In the genomic region with DNA sequence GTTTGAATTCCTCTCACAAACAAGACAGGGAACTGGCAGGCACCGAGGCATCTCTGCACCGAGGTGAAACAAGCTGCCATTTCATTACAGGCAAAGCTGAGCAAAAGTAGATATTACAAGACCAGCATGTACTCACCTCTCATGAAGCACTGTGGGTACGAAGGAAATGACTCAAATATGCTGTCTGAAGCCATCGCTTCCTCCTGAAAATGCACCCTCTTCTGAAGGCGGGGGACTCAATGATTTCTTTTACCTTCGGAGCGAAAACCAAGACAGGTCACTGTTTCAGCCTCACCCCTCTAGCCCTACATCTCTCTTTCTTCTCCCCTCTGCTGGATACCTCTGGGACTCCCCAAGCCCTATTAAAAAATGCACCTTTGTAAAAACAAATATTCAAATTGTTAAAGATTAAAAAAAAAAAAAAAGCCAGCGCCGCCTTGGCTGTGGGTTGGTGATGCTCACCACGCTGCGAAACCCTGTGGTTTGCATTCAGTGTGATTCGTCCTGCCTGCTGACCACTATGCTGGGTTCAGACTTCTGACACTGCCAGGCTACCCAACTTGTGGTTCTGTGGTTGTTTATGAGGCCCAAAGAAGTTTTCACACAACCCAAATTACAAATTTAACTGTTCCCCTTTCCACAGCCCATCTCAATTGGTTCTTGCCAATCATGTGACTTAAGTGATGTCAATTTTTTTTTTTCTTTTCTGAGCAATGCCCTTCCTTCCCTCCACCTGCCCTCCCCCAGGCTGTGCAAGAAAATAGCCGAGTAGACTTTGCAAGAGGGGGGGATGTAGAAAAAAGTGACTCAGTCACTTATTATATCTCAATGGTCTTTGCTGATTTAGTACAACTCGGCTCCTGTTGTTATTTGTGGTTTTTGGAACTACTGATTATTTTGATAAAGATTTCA, we compare ENCODE assay signal across 8 cellular contexts. TPM values are rescaled to one million over a fixed set of nuclear protein-coding genes. Genes with fewer than 3 reads are reported as not detected.
DNase-seq lines count a peak whose midpoint lies in the region; ATAC-seq and TF ChIP-seq lines count a peak whose summit lies in the region.

RUNX1 (minus strand) TSS at position 597 of the 912 bp plus-strand sequence.

- H3K4me1 Mint-ChIP-seq in chondrocyte (ENCODE audit: low read depth): peaks cover 71% of the 10 kb centered on the region

- peak within 1 kb of the TSS; percentile 78 for H3K14ac ChIP-seq in IMR-90 (replicated peaks; ENCODE audit: low read depth, low read length)

- H4K8ac ChIP-seq in IMR-90 (ENCODE audit: low read depth in 2 of 2, low read length in 2 of 2): peak within 1 kb of the TSS; percentile 48 to 87; a peak in 3 of 4 replicates

- intact Hi-C loops in IMR-90 (cut with micrococcal nuclease): loop anchor here (10.0 kb wide), 3 partner anchors 304 to 566 kb away; no protein-coding TSS in a partner anchor

- no peaks in the 10 kb centered on the region for H3K27me3 Mint-ChIP-seq in chondrocyte (ENCODE audit: low read depth)

- peak within 1 kb of the TSS; percentile 59 for H2AFZ ChIP-seq in IMR-90 (replicated peaks; ENCODE audit: low read length, poor library complexity)

- H3K4me1 ChIP-seq in IMR-90 (ENCODE audit: control insufficient read depth, insufficient read depth, low read length) (peaks cover 31% of the 10 kb centered on the region), mucosa of stomach (ENCODE audit: control insufficient read depth, insufficient read depth, low read length) (peaks cover 40% of the 10 kb centered on the region)

- CTCF ChIA-PET in IMR-90 (lab: Yijun Ruan, JAX): interaction anchor here (0.6 to 1.0 kb wide), 3 partner anchors 67 to 154 kb away, joined by 3 to 4 read pairs (median 4); no protein-coding TSS in a partner anchor

- H2BK15ac ChIP-seq in IMR-90 (ENCODE audit: low read depth, low read length): peak within 1 kb of the TSS; percentile 79; the same call in 2 of the 3 replicates

- no peaks in the 10 kb centered on the region for H3K36me3 Mint-ChIP-seq in chondrocyte (ENCODE audit: low read depth)

- TF ChIP-seq POLR2A in IMR-90 (IDR thresholded peaks at IDR 0.05; ENCODE audit: low read depth, low read length): no peak

- WGBS in IMR-90 (ENCODE audit: extremely low coverage in 2 of 2, insufficient read length in 1 of 2), 2 experiments: 20% methylated on average over 1 of the region's 14 CpGs; no CpG with 5 or more reads in 1 of the 2 experiments

- H3K23ac ChIP-seq in IMR-90 (ENCODE audit: low read depth, low read length): peak within 1 kb of the TSS; percentile 90

- no TSS peak for BruUV-seq in IMR-90 (replicated peaks; lab: Mats Ljungman, UMichigan)

- H4K20me1 ChIP-seq in IMR-90 (ENCODE audit: insufficient read depth, low read length): no peaks in the 10 kb centered on the region

- H3K36me3 ChIP-seq in IMR-90 (ENCODE audit: control insufficient read depth, insufficient read depth, low read length) (no peaks in the 10 kb centered on the region), mucosa of stomach (ENCODE audit: control insufficient read depth, insufficient read depth, low read length) (no peaks in the 10 kb centered on the region)

- peak within 1 kb of the TSS; percentile 80 for H3K56ac ChIP-seq in IMR-90 (ENCODE audit: extremely low read depth, insufficient read depth, low read length)

- no peaks in the 10 kb centered on the region for H3K9me3 Mint-ChIP-seq in chondrocyte (ENCODE audit: low read depth)

- peak within 1 kb of the TSS; percentile 93 for H2BK20ac ChIP-seq in IMR-90 (ENCODE audit: low read depth, low read length)

- H3K9me3 ChIP-seq in IMR-90 (ENCODE audit: control insufficient read depth, insufficient read depth, low read length): no peaks in the 10 kb centered on the region
- H3K9me3 ChIP-seq in mucosa of stomach (ENCODE audit: control insufficient read depth, low read length): no peaks in the 10 kb centered on the region

- peak within 1 kb of the TSS; percentile 92 for H2AK5ac ChIP-seq in IMR-90 (ENCODE audit: low read depth, low read length)

- H3K4me3 ChIP-seq in IMR-90 (ENCODE audit: insufficient read depth, low read depth, low read length) (no peak within 1 kb of the TSS), WI38 (ENCODE audit: low read depth, low read length) (peak within 1 kb of the TSS; percentile 41), mucosa of stomach (ENCODE audit: low read length) (peak within 1 kb of the TSS; percentile 44)

- H3K4me2 ChIP-seq in IMR-90 (ENCODE audit: low read depth, low read length): peak within 1 kb of the TSS; percentile 71

- dilution Hi-C loops in IMR-90 (cut with HindIII; ENCODE audit: low sequenced_read_pairs, unreplicated experiment): no loop called here

- H4K5ac ChIP-seq in IMR-90 (ENCODE audit: low read depth, low read length): peak within 1 kb of the TSS; percentile 65

- POLR2A ChIA-PET in IMR-90 (lab: Charles Lee; ENCODE audit: unreplicated experiment): no interaction called here

- ATAC-seq in GM21528 (IDR thresholded peaks at IDR 0.05; ENCODE audit: low FRiP score, unreplicated experiment) (peak; percentile 71), IMR-90 (ENCODE audit: low read depth) (no peak)
- ATAC-seq in stimulated activated naive CD8-positive, alpha-beta T cell treated with anti-CD3 and anti-CD28 coated beads, Interleukin-15, Interleukin-2, amounts not matched to agents 100 U/mL and 50 U/mL, for 24 hours: peak; percentile 59

- peak within 1 kb of the TSS; percentile 5 for H3K9ac ChIP-seq in IMR-90 (ENCODE audit: low read depth, low read length)
- peak within 1 kb of the TSS; percentile 45 for H3K9ac ChIP-seq in mucosa of stomach (ENCODE audit: low read length)

- peak within 1 kb of the TSS; percentile 95 for H3K27ac Mint-ChIP-seq in chondrocyte (ENCODE audit: unreplicated experiment)

- H2BK5ac ChIP-seq in IMR-90 (ENCODE audit: low read depth, low read length, poor library complexity, severe bottlenecking): peak within 1 kb of the TSS; percentile 93

- peak within 1 kb of the TSS; percentile 13 for H2AK9ac ChIP-seq in IMR-90 (replicated peaks; ENCODE audit: low read depth, low read length, poor library complexity)

- no peaks in the 10 kb centered on the region for H3K27me3 ChIP-seq in IMR-90 (ENCODE audit: control insufficient read depth, insufficient read depth, low read length)
- no peaks in the 10 kb centered on the region for H3K27me3 ChIP-seq in mucosa of stomach (ENCODE audit: control insufficient read depth, insufficient read depth, low read length)

- H3K4ac ChIP-seq in IMR-90 (ENCODE audit: low read depth, low read length): peak within 1 kb of the TSS; percentile 91

- H4K91ac ChIP-seq in IMR-90 (ENCODE audit: insufficient read depth, low read depth, low read length): peak within 1 kb of the TSS; percentile 80

- H3K9me1 ChIP-seq in IMR-90 (ENCODE audit: insufficient read depth, low read length): peaks cover 18% of the 10 kb centered on the region

- peak within 1 kb of the TSS; percentile 96 for H3K27ac ChIP-seq in IMR-90 (ENCODE audit: insufficient read depth, low read length)

- H2BK120ac ChIP-seq in IMR-90 (ENCODE audit: low read depth, low read length): peak within 1 kb of the TSS; percentile 95

- DNase-seq in Caki2 (ENCODE audit: low read depth) (peak; percentile 95), IMR-90 (peak; percentile 56), chondrocyte (ENCODE audit: low spot score) (no peak), NCI-H446 (lab: John Stamatoyannopoulos, UW) (no peak)
- DNase-seq in stimulated activated naive CD8-positive, alpha-beta T cell treated with anti-CD3 and anti-CD28 coated beads, Interleukin-15, Interleukin-2, amounts not matched to agents 100 U/mL and 50 U/mL, for 24 hours: peak; percentile 80

- in situ Hi-C loops in Caki2 (cut with HindIII; ENCODE audit: low pct_unique_long_range_greater_than_20kb, low sequenced_read_pairs) (no loop called here), IMR-90 (cut with MboI; ENCODE audit: low sequenced_read_pairs) (loop anchor here (10.0 kb wide), 1 partner anchor 134 kb away; no protein-coding TSS in a partner anchor)

- peaks cover 0 to 36% of the 10 kb centered on the region in 2 experiments; a peak in 2 of 4 replicates for H3K79me1 ChIP-seq in IMR-90 (ENCODE audit: low read depth in 1 of 2, low read length in 2 of 2)

- H3K4me3 Mint-ChIP-seq in chondrocyte (ENCODE audit: unreplicated experiment): peak within 1 kb of the TSS; percentile 74

- H3K18ac ChIP-seq in IMR-90 (ENCODE audit: low read depth, low read length): peak within 1 kb of the TSS; percentile 38

- TF ChIP-seq CTCF in IMR-90 (conservative IDR thresholded peaks at IDR 0.05; ENCODE audit: low read depth, low read length): no peak
- TF ChIP-seq CTCF in WI38 (IDR thresholded peaks at IDR 0.05; ENCODE audit: low read depth, low read length): no peak
- peak; percentile 32 for TF ChIP-seq CTCF in chondrocyte (IDR thresholded peaks at IDR 0.05)

- TF ChIP-seq RAD21 in IMR-90 (IDR thresholded peaks at IDR 0.05; ENCODE audit: low read length): no peak

TF ChIP-seq in IMR-90, 13 proteins besides CTCF, POLR2A, EP300 and RAD21:
- TF ChIP-seq USF2 (IDR thresholded peaks at IDR 0.05; ENCODE audit: low read depth, low read length) (peak; percentile 61; the same call in 1 of the 2 replicates), FOS (IDR thresholded peaks at IDR 0.05; ENCODE audit: low read depth, low read length) (no peak)

RNA-seq across cellular contexts. Expression of gene RUNX1, which starts in this region (rescaled TPM):
- 2.0 and 4.8 TPM in 2 replicates for total RNA-seq in Caki2 (2014; rRNA removed; shearing (Covaris generic); ENCODE audit: low replicate concordance)
- total RNA-seq in IMR-90 (2012; rRNA removed) (16.7 and 56.5 TPM in 2 replicates), chondrocyte (37.9 to 73.5 TPM (median 39.7 TPM) in 3 replicates)
- polyA plus RNA-seq in IMR-90 (2012; rRNA removed): 34.5 and 45.0 TPM in 2 replicates
- 33.2 and 58.6 TPM in 2 replicates for polyA plus RNA-seq in IMR-90 (2012; cell fraction: cytosol; rRNA removed)
- 85.5 and 137 TPM in 2 replicates for polyA plus RNA-seq in IMR-90 (2012; cell fraction: nucleus; rRNA removed; ENCODE audit: low replicate concordance)

Comparison
In these comparisons a context has a peak if more than half of its experiments do, and no peak if none do; other contexts are left out.
1. DNase-seq: peak in Caki2 (single experiment), IMR-90 (single experiment) and stimulated activated naive CD8-positive, alpha-beta T cell treated with anti-CD3 and anti-CD28 coated beads, Interleukin-15, Interleukin-2, amounts not matched to agents 100 U/mL and 50 U/mL, for 24 hours (single experiment); none in chondrocyte (single experiment) and NCI-H446 (0 of 2).